In genomic region chr6:71321344-71321743, GRCh38 we compare ENCODE assay signal across 14 cellular contexts. TPM values are rescaled to one million over a fixed set of nuclear protein-coding genes. Genes with fewer than 3 reads are reported as not detected.
DNase-seq lines count a peak whose midpoint lies in the region; ATAC-seq lines count a peak whose summit lies in the region.
"Had no signal": no experiment of that assay in that cellular context is flagged by ENCODE, and none has a peak within 500 bp of the region (broad histone marks: within the 10 kb centered on the region; RNA-seq: fewer than 3 reads in every experiment).

No MANE protein-coding gene starts in this region.

- ATAC-seq in GM21576 (IDR thresholded peaks at IDR 0.05; ENCODE audit: unreplicated experiment): no peak
- ATAC-seq: SK-N-SH treated with all-trans-retinoic acid at 6 μM for 48 hours had no signal

- in situ Hi-C loops in KBM-7 (cut with MboI; ENCODE audit: low pct_unique_long_range_greater_than_20kb, low sequenced_read_pairs): no loop called here

- peak; percentile 44 for DNase-seq in COR-L47 (lab: John Stamatoyannopoulos, UW)
- peak; percentile 34 for DNase-seq in H4 (ENCODE audit: low spot score)
- DNase-seq in NCI-H446 treated with DMSO at 0.1 percent for 48 hours (lab: John Stamatoyannopoulos, UW): peak; percentile 74
- DNase-seq in fibroblast of gingiva (ENCODE audit: low read depth): peak; percentile 84
- no peak for DNase-seq in KBM-7
- no peak for DNase-seq in NCI-H82 treated with DMSO at 0.1 percent for 48 hours (lab: John Stamatoyannopoulos, UW; ENCODE audit: unreplicated experiment)
- DNase-seq: CD4-positive, CD25-positive, alpha-beta regulatory T cell; GM23248; HCEC 1CT; NCI-H1694; NCI-H2171; Peyer's patch had no signal

RNA-seq across cellular contexts. Expression of gene OGFRL1, which starts 32.7 kb away (rescaled TPM):
- 3.2 and 5.1 TPM in 2 replicates for total RNA-seq in H4 (2014; rRNA removed; shearing (Covaris generic))

Comparison
In these comparisons a context has a peak if more than half of its experiments do, and no peak if none do; other contexts are left out.
1. DNase-seq: peak in COR-L47 (single experiment), H4 (single experiment), NCI-H446 treated with DMSO at 0.1 percent for 48 hours (single experiment) and fibroblast of gingiva (single experiment); none in KBM-7 (single experiment) and NCI-H82 treated with DMSO at 0.1 percent for 48 hours (single experiment).